1 cellular context compared by ENCODE assay signal in the genomic region with DNA sequence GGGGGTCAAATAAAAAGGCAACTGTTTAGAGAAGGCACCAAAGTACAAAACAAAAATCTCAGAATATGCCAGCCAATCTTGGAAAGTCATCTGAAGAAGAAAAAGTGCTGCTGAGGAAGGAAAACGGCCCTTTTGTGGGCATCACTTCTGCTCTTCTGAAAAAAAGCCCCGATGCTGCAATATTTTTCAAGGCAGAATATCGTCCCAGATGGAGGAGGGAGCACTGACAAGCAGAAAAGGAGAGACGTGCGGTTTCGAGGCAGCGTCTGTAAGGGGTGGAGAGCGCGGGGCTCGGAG.
TF ChIP-seq lines count a peak whose summit lies in the region.

No MANE protein-coding gene starts in this region.

TF ChIP-seq in H1, 55 proteins besides CTCF, POLR2A, EP300 and RAD21 (continued from another document):
- TF ChIP-seq CHD7 (IDR thresholded peaks at IDR 0.05; ENCODE audit: insufficient replicate concordance, low read length), result no peak
- no peak for TF ChIP-seq SAP30 (IDR thresholded peaks at IDR 0.05; ENCODE audit: insufficient read depth, insufficient replicate concordance, low read length)
- no peak for TF ChIP-seq CTBP2 (IDR thresholded peaks at IDR 0.05; ENCODE audit: borderline replicate concordance, insufficient read depth, insufficient read length, low read length)
- TF ChIP-seq POLR2AphosphoS5 (IDR thresholded peaks at IDR 0.05; ENCODE audit: low read depth, low read length), result no peak
- no peak for TF ChIP-seq RFX5 (IDR thresholded peaks at IDR 0.05; ENCODE audit: borderline replicate concordance, low read depth, low read length)
